Comparison of ENCODE assay signal across 32 cellular contexts in genomic region chr10:76287856-76288255, GRCh38.
"Had no signal": no experiment of that assay in that cellular context is flagged by ENCODE, and none has a peak within 500 bp of the region (broad histone marks: within the 10 kb centered on the region; RNA-seq: fewer than 3 reads in every experiment).

No MANE protein-coding gene starts in this region.

- DNase-seq: activated CD4-positive, alpha-beta T cell treated with anti-CD3 and anti-CD28 coated beads, Interleukin-2, amount 10 ng/mL, durations not matched to agents 7 days and 5 days; activated CD4-positive, CD25-positive, alpha-beta regulatory T cell treated with anti-CD3 and anti-CD28 coated beads, Interleukin-2, amount 50 U/mL, for 72 hours; activated CD8-positive, alpha-beta memory T cell treated with anti-CD3 and anti-CD28 coated beads, Interleukin-2, amount 10 ng/mL, durations not matched to agents 7 days and 5 days; activated CD8-positive, alpha-beta T cell treated with anti-CD3 and anti-CD28 coated beads for 36 hours; activated effector memory CD4-positive, alpha-beta T cell treated with anti-CD3 and anti-CD28 coated beads, Interleukin-2, amount 50 U/mL, for 16 hours; activated naive CD4-positive, alpha-beta T cell treated with anti-CD3 and anti-CD28 coated beads, Interleukin-2, amount 50 U/mL, for 16 hours; activated naive CD8-positive, alpha-beta T cell treated with anti-CD3 and anti-CD28 coated beads, Interleukin-2, amount 50 U/mL, for 24 hours; activated T-cell treated with anti-CD3 and anti-CD28 coated beads for 4 hours; aorta; brain microvascular endothelial cell; central memory CD4-positive, alpha-beta T cell; dermis blood vessel endothelial cell; effector memory CD4-positive, alpha-beta T cell; foreskin keratinocyte; glutamatergic neuron; immature natural killer cell; kidney glomerular epithelial cell; left ventricle myocardium superior; mammary epithelial cell; midbrain; nephron progenitor cell; nucleus accumbens; right lobe of liver; stimulated activated CD4-positive, alpha-beta T cell treated with anti-CD3 and anti-CD28 coated beads, Interleukin-15, amount 100 ng/mL, for 24 hours; stomach; transverse colon; WERI-Rb-1 had no signal

- H3K4me2 ChIP-seq: hepatocyte, smooth muscle cell had no signal

- H3K9me3 ChIP-seq: right lobe of liver, stomach, transverse colon had no signal

- H3K27ac Mint-ChIP-seq: activated CD4-positive, alpha-beta T cell treated with anti-CD3 and anti-CD28 coated beads, Interleukin-2, amount 10 ng/mL, durations not matched to agents 7 days and 5 days; activated CD8-positive, alpha-beta memory T cell treated with anti-CD3 and anti-CD28 coated beads, Interleukin-2, amount 10 ng/mL, durations not matched to agents 7 days and 5 days; activated CD8-positive, alpha-beta T cell treated with anti-CD3 and anti-CD28 coated beads for 36 hours; activated naive CD8-positive, alpha-beta T cell treated with anti-CD3 and anti-CD28 coated beads, Interleukin-2, amount 50 U/mL, for 24 hours; immature natural killer cell; nephron progenitor cell; stimulated activated memory B cell treated with anti-CD40 and anti-IgM and Interleukin-4, amounts not matched to agents 10 μg/mL and 1 μg/mL and 100 μg/mL, for 72 hours; T-helper 2 cell treated with Interferon-gamma antibody and Interleukin-4, amounts not matched to agents 5 μg/mL and 100 μg/mL, for 36 hours had no signal

- H2AFZ ChIP-seq: hepatocyte had no signal

- H3K4me1 ChIP-seq: right lobe of liver had no signal

- H3K4me3 ChIP-seq: hepatocyte, right lobe of liver, smooth muscle cell, stomach, transverse colon had no signal

- ATAC-seq: activated CD8-positive, alpha-beta memory T cell treated with anti-CD3 and anti-CD28 coated beads, Interleukin-2, amount 10 ng/mL, durations not matched to agents 7 days and 5 days; activated CD8-positive, alpha-beta T cell treated with anti-CD3 and anti-CD28 coated beads for 36 hours; activated naive CD8-positive, alpha-beta T cell treated with anti-CD3 and anti-CD28 coated beads, Interleukin-2, amount 50 U/mL, for 24 hours; esophagus mucosa; foreskin keratinocyte; left ventricle myocardium superior; right lobe of liver; stimulated activated memory B cell treated with anti-CD40 and anti-IgM and Interleukin-4, amounts not matched to agents 10 μg/mL and 1 μg/mL and 100 μg/mL, for 72 hours had no signal

- H3K36me3 Mint-ChIP-seq: activated CD8-positive, alpha-beta memory T cell treated with anti-CD3 and anti-CD28 coated beads, Interleukin-2, amount 10 ng/mL, durations not matched to agents 7 days and 5 days; immature natural killer cell; stimulated activated memory B cell treated with anti-CD40 and anti-IgM and Interleukin-4, amounts not matched to agents 10 μg/mL and 1 μg/mL and 100 μg/mL, for 72 hours had no signal

- H3K27me3 Mint-ChIP-seq: activated CD4-positive, alpha-beta T cell treated with anti-CD3 and anti-CD28 coated beads, Interleukin-2, amount 10 ng/mL, durations not matched to agents 7 days and 5 days; activated CD8-positive, alpha-beta memory T cell treated with anti-CD3 and anti-CD28 coated beads, Interleukin-2, amount 10 ng/mL, durations not matched to agents 7 days and 5 days; activated CD8-positive, alpha-beta T cell treated with anti-CD3 and anti-CD28 coated beads for 36 hours; stimulated activated memory B cell treated with anti-CD40 and anti-IgM and Interleukin-4, amounts not matched to agents 10 μg/mL and 1 μg/mL and 100 μg/mL, for 72 hours had no signal

- H3K27me3 ChIP-seq: brain microvascular endothelial cell, foreskin keratinocyte, hepatocyte, right lobe of liver, stomach, transverse colon had no signal

- H3K79me2 ChIP-seq: hepatocyte had no signal

- H3K27ac ChIP-seq: brain microvascular endothelial cell, foreskin keratinocyte, hepatocyte, right lobe of liver, stomach, transverse colon, WERI-Rb-1 had no signal

- H3K36me3 ChIP-seq: brain microvascular endothelial cell, right lobe of liver, stomach, transverse colon, WERI-Rb-1 had no signal

- H3K4me3 Mint-ChIP-seq: activated CD4-positive, alpha-beta T cell treated with anti-CD3 and anti-CD28 coated beads, Interleukin-2, amount 10 ng/mL, durations not matched to agents 7 days and 5 days; activated CD8-positive, alpha-beta memory T cell treated with anti-CD3 and anti-CD28 coated beads, Interleukin-2, amount 10 ng/mL, durations not matched to agents 7 days and 5 days; activated CD8-positive, alpha-beta T cell treated with anti-CD3 and anti-CD28 coated beads for 36 hours; activated naive CD8-positive, alpha-beta T cell treated with anti-CD3 and anti-CD28 coated beads, Interleukin-2, amount 50 U/mL, for 24 hours; immature natural killer cell; nephron progenitor cell; stimulated activated memory B cell treated with anti-CD40 and anti-IgM and Interleukin-4, amounts not matched to agents 10 μg/mL and 1 μg/mL and 100 μg/mL, for 72 hours; T-helper 2 cell treated with Interferon-gamma antibody and Interleukin-4, amounts not matched to agents 5 μg/mL and 100 μg/mL, for 36 hours had no signal

- H3K9me3 Mint-ChIP-seq: activated CD4-positive, alpha-beta T cell treated with anti-CD3 and anti-CD28 coated beads, Interleukin-2, amount 10 ng/mL, durations not matched to agents 7 days and 5 days; activated CD8-positive, alpha-beta T cell treated with anti-CD3 and anti-CD28 coated beads for 36 hours had no signal

- H3K4me1 Mint-ChIP-seq: activated CD4-positive, alpha-beta T cell treated with anti-CD3 and anti-CD28 coated beads, Interleukin-2, amount 10 ng/mL, durations not matched to agents 7 days and 5 days; activated CD8-positive, alpha-beta memory T cell treated with anti-CD3 and anti-CD28 coated beads, Interleukin-2, amount 10 ng/mL, durations not matched to agents 7 days and 5 days; activated naive CD8-positive, alpha-beta T cell treated with anti-CD3 and anti-CD28 coated beads, Interleukin-2, amount 50 U/mL, for 24 hours; immature natural killer cell; stimulated activated memory B cell treated with anti-CD40 and anti-IgM and Interleukin-4, amounts not matched to agents 10 μg/mL and 1 μg/mL and 100 μg/mL, for 72 hours had no signal
